Comparison of ENCODE assay signal across 21 cellular contexts in genomic region chr14:34094384-34094783, GRCh38.
"Had no signal": no experiment of that assay in that cellular context is flagged by ENCODE, and none has a peak within 500 bp of the region (broad histone marks: within the 10 kb centered on the region; RNA-seq: fewer than 3 reads in every experiment).

No MANE protein-coding gene starts in this region.

- FAIRE-seq: endometrium, islet of Langerhans had no signal

- DNase-seq: effector memory CD4-positive, alpha-beta T cell; gastrocnemius medialis; heart right ventricle; hypothalamus; kidney glomerular epithelial cell; mammary epithelial cell; psoas muscle; retina; right lobe of liver; spleen; stimulated activated CD4-positive, alpha-beta T cell treated with anti-CD3 and anti-CD28 coated beads, Interleukin-15, amount 100 ng/mL, for 24 hours; stimulated activated CD4-positive, alpha-beta T cell treated with anti-CD3 and anti-CD28 coated beads, Interleukin-1b, Interleukin-23, amount 100 ng/mL, for 48 hours; stimulated activated CD4-positive, alpha-beta T cell treated with anti-CD3 and anti-CD28 coated beads, Interleukin-4, amount 100 ng/mL, for 24 hours; tibial artery; uterus had no signal

- H3K36me3 Mint-ChIP-seq: naive thymus-derived CD8-positive, alpha-beta T cell; stimulated activated memory B cell treated with anti-CD40 and anti-IgM and Interleukin-4, amounts not matched to agents 10 μg/mL and 1 μg/mL and 100 μg/mL, for 72 hours had no signal

- H3K27me3 Mint-ChIP-seq: naive thymus-derived CD8-positive, alpha-beta T cell; stimulated activated memory B cell treated with anti-CD40 and anti-IgM and Interleukin-4, amounts not matched to agents 10 μg/mL and 1 μg/mL and 100 μg/mL, for 72 hours; stimulated activated naive CD8-positive, alpha-beta T cell treated with anti-CD3 and anti-CD28 coated beads, Interleukin-15, Interleukin-2, amounts not matched to agents 100 ng/mL and 50 ng/mL, for 24 hours had no signal

- ATAC-seq: esophagus mucosa; gastrocnemius medialis; heart right ventricle; psoas muscle; right lobe of liver; stimulated activated memory B cell treated with anti-CD40 and anti-IgM and Interleukin-4, amounts not matched to agents 10 μg/mL and 1 μg/mL and 100 μg/mL, for 72 hours had no signal

- H3K4me1 Mint-ChIP-seq: stimulated activated memory B cell treated with anti-CD40 and anti-IgM and Interleukin-4, amounts not matched to agents 10 μg/mL and 1 μg/mL and 100 μg/mL, for 72 hours had no signal

- H3K9me3 Mint-ChIP-seq: naive thymus-derived CD8-positive, alpha-beta T cell; stimulated activated memory B cell treated with anti-CD40 and anti-IgM and Interleukin-4, amounts not matched to agents 10 μg/mL and 1 μg/mL and 100 μg/mL, for 72 hours; stimulated activated naive CD8-positive, alpha-beta T cell treated with anti-CD3 and anti-CD28 coated beads, Interleukin-15, Interleukin-2, amounts not matched to agents 100 ng/mL and 50 ng/mL, for 24 hours had no signal

- H3K27ac Mint-ChIP-seq: stimulated activated memory B cell treated with anti-CD40 and anti-IgM and Interleukin-4, amounts not matched to agents 10 μg/mL and 1 μg/mL and 100 μg/mL, for 72 hours; stimulated activated naive CD8-positive, alpha-beta T cell treated with anti-CD3 and anti-CD28 coated beads, Interleukin-15, Interleukin-2, amounts not matched to agents 100 ng/mL and 50 ng/mL, for 24 hours had no signal

- H3K4me3 Mint-ChIP-seq: stimulated activated memory B cell treated with anti-CD40 and anti-IgM and Interleukin-4, amounts not matched to agents 10 μg/mL and 1 μg/mL and 100 μg/mL, for 72 hours; stimulated activated naive CD8-positive, alpha-beta T cell treated with anti-CD3 and anti-CD28 coated beads, Interleukin-15, Interleukin-2, amounts not matched to agents 100 ng/mL and 50 ng/mL, for 24 hours had no signal
